ENCODE assay signal across 8 cellular contexts in the genomic region with DNA sequence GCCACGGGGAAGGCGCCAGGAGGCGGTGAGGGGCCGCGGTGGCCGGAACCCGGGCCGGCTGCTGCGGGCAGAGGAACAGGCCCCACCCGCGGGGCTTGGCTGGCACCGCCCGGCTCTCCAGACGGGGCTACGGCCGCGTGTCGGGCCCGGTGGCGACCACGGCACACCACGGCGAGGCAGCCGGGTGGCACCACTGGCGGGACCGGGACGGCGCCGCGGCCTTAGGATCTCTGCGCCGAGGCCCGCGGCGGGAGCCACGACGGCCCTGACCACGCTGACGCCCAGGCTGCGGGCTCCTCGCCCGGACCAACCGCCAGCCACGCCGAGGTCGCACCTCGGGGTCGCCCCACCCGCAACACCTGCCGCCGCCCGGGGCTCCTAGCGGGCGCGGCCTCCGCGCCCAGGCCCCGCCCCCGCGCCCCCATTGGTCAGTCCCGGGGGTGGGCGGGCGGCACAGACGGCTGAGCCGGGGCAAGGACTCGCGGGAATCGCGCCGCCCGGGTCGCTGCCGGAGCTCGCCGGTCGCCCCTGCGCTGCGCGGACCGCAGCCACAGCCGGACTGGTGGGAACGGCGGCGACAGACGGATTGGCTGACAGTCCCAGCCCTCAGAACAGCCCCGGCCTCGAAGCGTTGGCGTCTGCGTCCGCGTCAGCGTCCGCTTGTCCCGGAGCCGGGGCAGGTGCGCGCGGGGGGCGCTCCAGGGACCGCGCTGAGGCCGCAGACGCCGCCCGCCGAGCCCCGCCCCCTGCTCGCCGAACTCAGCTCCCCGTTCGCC. TPM values are rescaled to one million over a fixed set of nuclear protein-coding genes. Genes with fewer than 3 reads are reported as not detected.
A peak's percentile ranks its signal among the peaks of the same experiment; 100 is the strongest.
DNase-seq lines count a peak whose midpoint lies in the region; ATAC-seq and TF ChIP-seq lines count a peak whose summit lies in the region.

A gene with protein sequence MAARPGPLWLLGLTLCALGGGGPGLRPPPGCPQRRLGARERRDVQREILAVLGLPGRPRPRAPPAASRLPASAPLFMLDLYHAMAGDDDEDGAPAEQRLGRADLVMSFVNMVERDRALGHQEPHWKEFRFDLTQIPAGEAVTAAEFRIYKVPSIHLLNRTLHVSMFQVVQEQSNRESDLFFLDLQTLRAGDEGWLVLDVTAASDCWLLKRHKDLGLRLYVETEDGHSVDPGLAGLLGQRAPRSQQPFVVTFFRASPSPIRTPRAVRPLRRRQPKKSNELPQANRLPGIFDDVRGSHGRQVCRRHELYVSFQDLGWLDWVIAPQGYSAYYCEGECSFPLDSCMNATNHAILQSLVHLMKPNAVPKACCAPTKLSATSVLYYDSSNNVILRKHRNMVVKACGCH (plus strand): TSS at position 491 of the 776 bp plus-strand sequence. CDS start 356 bp downstream, outside the sequence.

- no peaks in the 10 kb centered on the region for H3K79me2 ChIP-seq in HCT116 (ENCODE audit: insufficient read depth, low read length)

- POLR2A ChIA-PET in HCT116 (lab: Charles Lee) (no interaction called here), activated B cell treated with CpG ODN at 0.5 μM for 24 hours (lab: Charles Lee) (interaction anchor here (0.6 kb wide), 1 partner anchor 9 kb away, joined by 3 read pairs; no protein-coding TSS in a partner anchor)

- peaks cover 20% of the 10 kb centered on the region for H3K27me3 Mint-ChIP-seq in activated B cell treated with CpG ODN at 0.5 μM for 24 hours

- H3K27ac Mint-ChIP-seq in activated B cell treated with CpG ODN at 0.5 μM for 24 hours: no peak within 1 kb of the TSS

- H2AFZ ChIP-seq in HCT116 (ENCODE audit: low read depth, low read length, poor library complexity, severe bottlenecking): no peak within 1 kb of the TSS

- peaks cover 6% of the 10 kb centered on the region for H3K4me1 Mint-ChIP-seq in activated B cell treated with CpG ODN at 0.5 μM for 24 hours

- peaks cover 9% of the 10 kb centered on the region for H3K36me3 Mint-ChIP-seq in activated B cell treated with CpG ODN at 0.5 μM for 24 hours (ENCODE audit: low read depth)

- H3K4me2 ChIP-seq in HCT116 (ENCODE audit: low read length): peak within 1 kb of the TSS; percentile 83

- H4K20me1 ChIP-seq in HCT116 (ENCODE audit: insufficient read depth): no peaks in the 10 kb centered on the region

- H3K9me2 ChIP-seq in HCT116 (ENCODE audit: insufficient read depth): no peaks in the 10 kb centered on the region

- no CpG with 5 or more reads among the region's 112 CpGs for WGBS in right lobe of liver (ENCODE audit: insufficient coverage, low coverage, low lambda C conversion rate, missing lambda C conversion rate)

- H3K27ac ChIP-seq in HCT116 (ENCODE audit: low read depth, low read length) (peak within 1 kb of the TSS; percentile 41; the same call in 1 of the 2 replicates), right lobe of liver (no peak within 1 kb of the TSS)

- H3K27me3 ChIP-seq in GM06990 (replicated peaks; ENCODE audit: control insufficient read depth, insufficient read depth, low read length) (no peaks in the 10 kb centered on the region), HCT116 (ENCODE audit: insufficient read depth, low read length) (no peaks in the 10 kb centered on the region), right lobe of liver (no peaks in the 10 kb centered on the region)

- BruUV-seq in HCT116 (replicated peaks; lab: Mats Ljungman, UMichigan): no TSS peak

- TF ChIP-seq CTCF in GM06990 (IDR thresholded peaks at IDR 0.05; ENCODE audit: insufficient read depth, low read length, poor library complexity, severe bottlenecking): no peak
- no peak for TF ChIP-seq CTCF in HCT116 (IDR thresholded peaks at IDR 0.05 in 2 of 3, conservative IDR thresholded peaks at IDR 0.05 in 1 of 3; ENCODE audit: borderline replicate concordance in 1 of 3, insufficient read depth in 1 of 3, low read depth in 2 of 3, low read length in 2 of 3)
- TF ChIP-seq CTCF in activated B cell treated with CpG ODN at 0.5 μM for 24 hours (IDR thresholded peaks at IDR 0.05): no peak
- TF ChIP-seq CTCF in cardiac fibroblast (IDR thresholded peaks at IDR 0.05; ENCODE audit: low read depth, low read length): no peak
- no peak for TF ChIP-seq CTCF in right lobe of liver (IDR thresholded peaks at IDR 0.05)

- RAD21 ChIA-PET in HCT116 (lab: Charles Lee; ENCODE audit: low non-redundant PET in 1 of 2, low total read pairs in 2 of 2, uncharacterized antibody in 2 of 2, unreplicated experiment in 2 of 2): no interaction called here

- H3K4me3 ChIP-seq in GM06990 (replicated peaks; ENCODE audit: low read depth, low read length): peak within 1 kb of the TSS; percentile 61
- peak within 1 kb of the TSS; percentile 44 to 57 for H3K4me3 ChIP-seq in HCT116 (replicated peaks in 1 of 2; ENCODE audit: low read depth in 1 of 2, low read length in 2 of 2)
- peak within 1 kb of the TSS; percentile 25 to 48 for H3K4me3 ChIP-seq in cardiac fibroblast (replicated peaks in 1 of 2; ENCODE audit: low read depth in 2 of 2, low read length in 2 of 2)
- peak within 1 kb of the TSS; percentile 35 to 49 (median 37) for H3K4me3 ChIP-seq in right lobe of liver

- TF ChIP-seq POLR2A in HCT116 (IDR thresholded peaks at IDR 0.05; ENCODE audit: borderline replicate concordance, extremely low read depth, insufficient read depth, insufficient read length): no peak
- TF ChIP-seq POLR2A in right lobe of liver (IDR thresholded peaks at IDR 0.05): no peak

- peaks cover 3% of the 10 kb centered on the region; the same call in 1 of the 2 replicates for H3K36me3 ChIP-seq in GM06990 (ENCODE audit: control insufficient read depth, insufficient read depth, low read length)
- H3K36me3 ChIP-seq in HCT116 (ENCODE audit: control insufficient read depth in 1 of 2, insufficient read depth in 2 of 2, low read length in 2 of 2): 0 out of 4 replicates have a peak, but pooled peaks cover 0 to 3% of the 10 kb centered on the region in 2 experiments
- H3K36me3 ChIP-seq in right lobe of liver: peaks cover 5 to 12% (median 7%) of the 10 kb centered on the region in 4 donors

- peak within 1 kb of the TSS; percentile 39 for H3K9ac ChIP-seq in HCT116 (ENCODE audit: low read length)

- CTCF ChIA-PET in HCT116 (lab: Charles Lee): no interaction called here
- CTCF ChIA-PET in activated B cell treated with CpG ODN at 0.5 μM for 24 hours (lab: Charles Lee): interaction anchor here (1.7 kb wide), 1 partner anchor 47 kb away, joined by 6 read pairs; no protein-coding TSS in a partner anchor

- no peak for TF ChIP-seq RAD21 in HCT116 (IDR thresholded peaks at IDR 0.05; ENCODE audit: low read depth)

- H3K9me3 Mint-ChIP-seq in activated B cell treated with CpG ODN at 0.5 μM for 24 hours: no peaks in the 10 kb centered on the region

- DNase-seq in GM06990 (ENCODE audit: extremely low read depth, insufficient read length): peak; percentile 84
- peak; percentile 36 for DNase-seq in HCT116 (ENCODE audit: low read depth, low spot score)
- peak; percentile 100 for DNase-seq in NCI-H1694 treated with DMSO at 0.1 percent for 48 hours (lab: John Stamatoyannopoulos, UW)
- peak; percentile 80 for DNase-seq in activated B cell treated with CpG ODN at 0.5 μM for 24 hours
- peak in 1 of 2 donors; percentile 23 for DNase-seq in cardiac fibroblast (ENCODE audit: low read depth in 2 of 2)
- DNase-seq in right lobe of liver: peak; percentile 65 to 75 (median 65)
- DNase-seq in stimulated activated CD8-positive, alpha-beta memory T cell treated with anti-CD3 and anti-CD28 coated beads, Interleukin-12 subunit alpha, Interleukin-12 subunit beta, amount 100 ng/mL, for 24 hours (ENCODE audit: extremely low read depth): peak; percentile 34
- DNase-seq in NK-92 (lab: John Stamatoyannopoulos, UW; ENCODE audit: unreplicated experiment): no peak

- ATAC-seq in HCT116 (peak; percentile 95), activated B cell treated with CpG ODN at 0.5 μM for 24 hours (ENCODE audit: low read depth) (peak; percentile 94), right lobe of liver (peak; percentile 82 to 89 (median 84))

- H3K4me3 Mint-ChIP-seq in activated B cell treated with CpG ODN at 0.5 μM for 24 hours: peak within 1 kb of the TSS; percentile 69

- intact Hi-C loops in HCT116 (cut with micrococcal nuclease) (no loop called here), activated B cell treated with CpG ODN at 0.5 μM for 24 hours (cut with micrococcal nuclease) (loop anchor here (1.0 to 5.0 kb wide), 2 partner anchors 36 to 48 kb away; no protein-coding TSS in a partner anchor), right lobe of liver (cut with DNase I) (no loop called here)

- H3K4me1 ChIP-seq in HCT116 (ENCODE audit: control insufficient read depth in 1 of 2, insufficient read depth in 2 of 2, low read length in 2 of 2): peaks cover 0 to 13% of the 10 kb centered on the region in 2 experiments; a peak in 3 of 4 replicates
- H3K4me1 ChIP-seq in right lobe of liver: peaks cover 0 to 5% (median 0%) of the 10 kb centered on the region in 4 donors

- H3K9me3 ChIP-seq in HCT116 (ENCODE audit: control insufficient read depth in 1 of 2, insufficient read depth in 1 of 2, low read depth in 1 of 2, low read length in 2 of 2) (no peaks in the 10 kb centered on the region), right lobe of liver (no peaks in the 10 kb centered on the region)

TF ChIP-seq in HCT116, 20 proteins besides CTCF, POLR2A, EP300 and RAD21 (continues in another document):
- peak; percentile 33; the same call in 1 of the 2 replicates for TF ChIP-seq ZFX (IDR thresholded peaks at IDR 0.05)
- no peak for TF ChIP-seq JUND (IDR thresholded peaks at IDR 0.05)
- TF ChIP-seq EZH2 (IDR thresholded peaks at IDR 0.05): no peak
- no peak for TF ChIP-seq SRF (IDR thresholded peaks at IDR 0.05; ENCODE audit: low read depth)
- TF ChIP-seq POLR2AphosphoS5 (IDR thresholded peaks at IDR 0.05; ENCODE audit: low read depth, low read length): peak; percentile 61; the same call in 1 of the 2 replicates

RNA-seq across cellular contexts. Expression of the gene that starts here (rescaled TPM):
- total RNA-seq in HCT116 (2021; ENCODE audit: unreplicated experiment) (4.1 TPM), activated B cell treated with CpG ODN at 0.5 μM for 24 hours (0.20 TPM in 1 of 2 replicates, not detected in the other), right lobe of liver (under 1 TPM in 2 of 6 experiments, not detected in 4; 0.18 to 0.80 TPM)
- 1.8 and 2.6 TPM in 2 replicates for polyA plus RNA-seq in HCT116 (2012)

Comparison
In these comparisons a context has a peak if more than half of its experiments do, and no peak if none do; other contexts are left out.
1. Peak in DNase-seq and ATAC-seq in activated B cell treated with CpG ODN at 0.5 μM for 24 hours; RNA of the gene not detected or under 1 TPM.
2. Peak in DNase-seq, ATAC-seq and H3K4me3 ChIP-seq in right lobe of liver; RNA of the gene not detected or under 1 TPM.